ENCODE assay signal across 10 cellular contexts in genomic region chr7:157253850-157254249, GRCh38.
A peak's percentile ranks its signal among the peaks of the same experiment; 100 is the strongest.
DNase-seq lines count a peak whose midpoint lies in the region; ATAC-seq and TF ChIP-seq lines count a peak whose summit lies in the region.
"Had no signal": no experiment of that assay in that cellular context is flagged by ENCODE, and none has a peak within 500 bp of the region (broad histone marks: within the 10 kb centered on the region; RNA-seq: fewer than 3 reads in every experiment).

No MANE protein-coding gene starts in this region.

- no peak overlapping the region for H2AK5ac ChIP-seq in mesendoderm (ENCODE audit: low read length)

- H3K4me2 ChIP-seq in mesendoderm (ENCODE audit: low read length) = no peak overlapping the region

- no CpG with 5 or more reads among the region's 11 CpGs for WGBS in mesendoderm (ENCODE audit: extremely low coverage, insufficient coverage, low lambda C conversion rate)

- H2BK15ac ChIP-seq in mesendoderm (replicated peaks; ENCODE audit: low read depth) = no peak overlapping the region

- intact Hi-C loops in left cardiac atrium (cut with DNase I) = no loop called here
- intact Hi-C loops in gastrocnemius medialis (cut with DNase I; ENCODE audit: low total_unique reads) = loop anchor here (5.0 kb wide), 2 partner anchors 102 to 153 kb away; no protein-coding TSS in a partner anchor

- DNase-seq in NCI-H1105 (lab: John Stamatoyannopoulos, UW) (peak; percentile 90), NCI-H774 (lab: John Stamatoyannopoulos, UW) (peak; percentile 83), left cardiac atrium (peak; percentile 69), gastrocnemius medialis (peak; percentile 43 to 69), mesendoderm (no peak)
- no peak for DNase-seq in activated CD4-positive, alpha-beta T cell treated with anti-CD3 and anti-CD28 coated beads, Interleukin-2, amount 10 ng/mL, durations not matched to agents 7 days and 5 days
- no peak for DNase-seq in activated naive CD8-positive, alpha-beta T cell treated with anti-CD3 and anti-CD28 coated beads, Interleukin-2, amount 50 U/mL, for 24 hours
- DNase-seq: activated CD8-positive, alpha-beta memory T cell treated with anti-CD3 and anti-CD28 coated beads, Interleukin-2, amount 50 U/mL, for 48 hours; NCI-H446 treated with DMSO at 0.1 percent for 48 hours had no signal

- no peak overlapping the region for H4K5ac ChIP-seq in mesendoderm (ENCODE audit: low read length)

- H3K4me1 ChIP-seq in gastrocnemius medialis (no peaks in the 10 kb centered on the region), mesendoderm (ENCODE audit: control insufficient read depth, low read depth, low read length) (no peaks in the 10 kb centered on the region)

- H3K36me3 ChIP-seq in gastrocnemius medialis (peaks cover 3 to 55% of the 10 kb centered on the region in 2 donors), mesendoderm (ENCODE audit: control insufficient read depth, insufficient read depth, low read length) (peaks cover 13% of the 10 kb centered on the region)

- H3K27me3 Mint-ChIP-seq in activated CD4-positive, alpha-beta T cell treated with anti-CD3 and anti-CD28 coated beads, Interleukin-2, amount 10 ng/mL, durations not matched to agents 7 days and 5 days = no peaks in the 10 kb centered on the region
- no peaks in the 10 kb centered on the region for H3K27me3 Mint-ChIP-seq in activated naive CD8-positive, alpha-beta T cell treated with anti-CD3 and anti-CD28 coated beads, Interleukin-2, amount 50 U/mL, for 24 hours

- H3K9me3 ChIP-seq in gastrocnemius medialis = no peaks in the 10 kb centered on the region

- no peak overlapping the region for H2BK5ac ChIP-seq in mesendoderm (ENCODE audit: low read length)

- H3K18ac ChIP-seq in mesendoderm (ENCODE audit: low read length) = no peak overlapping the region

- H3K56ac ChIP-seq in mesendoderm (ENCODE audit: low read length) = no peak overlapping the region

- no peaks in the 10 kb centered on the region for H3K79me1 ChIP-seq in mesendoderm (ENCODE audit: low read length)

- in situ Hi-C loops in gastrocnemius medialis (cut with MboI; ENCODE audit: low sequenced_read_pairs in 4 of 4) = loop anchor here (10.0 to 25.0 kb wide), 3 partner anchors 109 to 292 kb away; no protein-coding TSS in a partner anchor

- no peak for TF ChIP-seq POLR2A in gastrocnemius medialis (IDR thresholded peaks at IDR 0.05)

- H3K27me3 ChIP-seq in gastrocnemius medialis (no peaks in the 10 kb centered on the region), mesendoderm (ENCODE audit: insufficient read depth, low read length, poor library complexity) (no peaks in the 10 kb centered on the region)

- CTCF ChIA-PET in activated CD4-positive, alpha-beta T cell treated with anti-CD3 and anti-CD28 coated beads, Interleukin-2, amount 10 ng/mL, durations not matched to agents 7 days and 5 days (lab: Charles Lee) = no interaction called here

- no peak overlapping the region for H2BK120ac ChIP-seq in mesendoderm (ENCODE audit: low read depth, low read length)

- POLR2A ChIA-PET in activated CD4-positive, alpha-beta T cell treated with anti-CD3 and anti-CD28 coated beads, Interleukin-2, amount 10 ng/mL, durations not matched to agents 7 days and 5 days (lab: Charles Lee) = no interaction called here

- no peaks in the 10 kb centered on the region for H3K9me3 Mint-ChIP-seq in activated CD4-positive, alpha-beta T cell treated with anti-CD3 and anti-CD28 coated beads, Interleukin-2, amount 10 ng/mL, durations not matched to agents 7 days and 5 days
- H3K9me3 Mint-ChIP-seq in activated naive CD8-positive, alpha-beta T cell treated with anti-CD3 and anti-CD28 coated beads, Interleukin-2, amount 50 U/mL, for 24 hours = no peaks in the 10 kb centered on the region
- H3K9me3 Mint-ChIP-seq: T-helper 1 cell treated with Interleukin-12 subunit alpha and Interleukin-12 subunit beta and Interleukin-4 antibody, amounts not matched to agents 30 μg/mL and 1 μg/mL, for 36 hours had no signal

- H3K4me3 ChIP-seq in gastrocnemius medialis (no peak overlapping the region), mesendoderm (ENCODE audit: low read length) (no peak overlapping the region)

- no peaks in the 10 kb centered on the region for H3K79me2 ChIP-seq in mesendoderm (ENCODE audit: control insufficient read depth, insufficient read depth, low read length)

- ATAC-seq in left cardiac atrium (peak in 1 of 2 donors; percentile 43), gastrocnemius medialis (peak in 1 of 2 donors; percentile 65)
- ATAC-seq in activated naive CD8-positive, alpha-beta T cell treated with anti-CD3 and anti-CD28 coated beads, Interleukin-2, amount 50 U/mL, for 24 hours = no peak

- peaks cover 33% of the 10 kb centered on the region for H3K36me3 Mint-ChIP-seq in activated CD4-positive, alpha-beta T cell treated with anti-CD3 and anti-CD28 coated beads, Interleukin-2, amount 10 ng/mL, durations not matched to agents 7 days and 5 days (ENCODE audit: low read depth)
- peaks cover 53% of the 10 kb centered on the region for H3K36me3 Mint-ChIP-seq in activated naive CD8-positive, alpha-beta T cell treated with anti-CD3 and anti-CD28 coated beads, Interleukin-2, amount 50 U/mL, for 24 hours (ENCODE audit: low read depth)

- no peaks in the 10 kb centered on the region for H3K4me1 Mint-ChIP-seq in activated CD4-positive, alpha-beta T cell treated with anti-CD3 and anti-CD28 coated beads, Interleukin-2, amount 10 ng/mL, durations not matched to agents 7 days and 5 days
- no peaks in the 10 kb centered on the region for H3K4me1 Mint-ChIP-seq in activated naive CD8-positive, alpha-beta T cell treated with anti-CD3 and anti-CD28 coated beads, Interleukin-2, amount 50 U/mL, for 24 hours

- H3K4ac ChIP-seq in mesendoderm (ENCODE audit: low read depth, low read length) = no peak overlapping the region

- TF ChIP-seq CTCF in gastrocnemius medialis (IDR thresholded peaks at IDR 0.05 in 4 of 5, conservative IDR thresholded peaks at IDR 0.05 in 1 of 5) = peak in 2 of 5 experiments; percentile 32 to 37

- H3K27ac ChIP-seq in gastrocnemius medialis (no peak overlapping the region), mesendoderm (ENCODE audit: low read depth, low read length) (no peak overlapping the region)

- H3K23ac ChIP-seq in mesendoderm (ENCODE audit: low read length) = no peak overlapping the region

- no peak overlapping the region for H3K9ac ChIP-seq in mesendoderm (ENCODE audit: low read length)

- H4K8ac ChIP-seq in mesendoderm (ENCODE audit: low read depth, low read length) = no peak overlapping the region

- no peak overlapping the region for H3K27ac Mint-ChIP-seq in activated CD4-positive, alpha-beta T cell treated with anti-CD3 and anti-CD28 coated beads, Interleukin-2, amount 10 ng/mL, durations not matched to agents 7 days and 5 days
- no peak overlapping the region for H3K27ac Mint-ChIP-seq in activated naive CD8-positive, alpha-beta T cell treated with anti-CD3 and anti-CD28 coated beads, Interleukin-2, amount 50 U/mL, for 24 hours
- H3K27ac Mint-ChIP-seq: T-helper 1 cell treated with Interleukin-12 subunit alpha and Interleukin-12 subunit beta and Interleukin-4 antibody, amounts not matched to agents 30 μg/mL and 1 μg/mL, for 36 hours had no signal

- no peak overlapping the region for H3K4me3 Mint-ChIP-seq in activated CD4-positive, alpha-beta T cell treated with anti-CD3 and anti-CD28 coated beads, Interleukin-2, amount 10 ng/mL, durations not matched to agents 7 days and 5 days
- no peak overlapping the region for H3K4me3 Mint-ChIP-seq in activated naive CD8-positive, alpha-beta T cell treated with anti-CD3 and anti-CD28 coated beads, Interleukin-2, amount 50 U/mL, for 24 hours
- H3K4me3 Mint-ChIP-seq: T-helper 1 cell treated with Interleukin-12 subunit alpha and Interleukin-12 subunit beta and Interleukin-4 antibody, amounts not matched to agents 30 μg/mL and 1 μg/mL, for 36 hours had no signal

Comparison
In these comparisons a context has a peak if more than half of its experiments do, and no peak if none do; other contexts are left out.
1. DNase-seq: peak in NCI-H1105 (single experiment), NCI-H774 (single experiment), left cardiac atrium (single experiment) and gastrocnemius medialis (2 of 2); none in mesendoderm (single experiment), activated CD4-positive, alpha-beta T cell treated with anti-CD3 and anti-CD28 coated beads, Interleukin-2, amount 10 ng/mL, durations not matched to agents 7 days and 5 days (single experiment) and activated naive CD8-positive, alpha-beta T cell treated with anti-CD3 and anti-CD28 coated beads, Interleukin-2, amount 50 U/mL, for 24 hours (single experiment).